ENCODE assay signal across 8 cellular contexts in genomic region chr16:71526111-71526998, GRCh38. TPM values are rescaled to one million over a fixed set of nuclear protein-coding genes. Genes with fewer than 3 reads are reported as not detected.
DNase-seq lines count a peak whose midpoint lies in the region; ATAC-seq, FAIRE-seq and TF ChIP-seq lines count a peak whose summit lies in the region.

TSS of gene CHST4 (plus strand) at chr16:71526426. CDS start at chr16:71536678, 10,252 bp downstream.

- ATAC-seq in A549 (peak; percentile 57 to 72; a peak in 4 of 6 replicates), HG02588 (IDR thresholded peaks at IDR 0.05; ENCODE audit: unreplicated experiment) (peak; percentile 54), HG02840 (IDR thresholded peaks at IDR 0.05; ENCODE audit: low FRiP score, unreplicated experiment) (no peak)
- no peak for ATAC-seq in activated CD4-positive, CD25-positive, alpha-beta regulatory T cell treated with anti-CD3 and anti-CD28 coated beads, Interleukin-2, amount 50 U/mL, for 24 hours

- POLR2A ChIA-PET in A549 (lab: Yijun Ruan, JAX) = interaction anchor here (1.0 kb wide), 1 partner anchor 39 kb away, joined by 5 read pairs; no protein-coding TSS in a partner anchor
- POLR2A ChIA-PET in RWPE1 (lab: Yijun Ruan, JAX; ENCODE audit: low non-redundant PET) = no interaction called here

- no peak for TF ChIP-seq RAD21 in A549 (conservative IDR thresholded peaks at IDR 0.05 in 1 of 2, IDR thresholded peaks at IDR 0.05 in 1 of 2)

- TF ChIP-seq CTCF in A549 (IDR thresholded peaks at IDR 0.05) = no peak
- TF ChIP-seq CTCF in RWPE1 (conservative IDR thresholded peaks at IDR 0.05; ENCODE audit: low read depth) = no peak

- no peaks in the 10 kb centered on the region for H3K9me3 ChIP-seq in A549

- peak within 1 kb of the TSS; percentile 42; the same call in 2 of the 3 replicates for H3K4me2 ChIP-seq in A549

- CTCF ChIA-PET in A549 (lab: Yijun Ruan, JAX) = interaction anchor here (0.5 to 3.1 kb wide), 7 partner anchors 10 to 114 kb away, joined by 3 to 12 read pairs (median 4); no protein-coding TSS in a partner anchor
- CTCF ChIA-PET in RWPE1 (lab: Yijun Ruan, JAX) = interaction anchor here (1.3 to 1.9 kb wide), 3 partner anchors 12 to 114 kb away, joined by 4 to 13 read pairs (median 6); no protein-coding TSS in a partner anchor

- TF ChIP-seq EP300 in A549 (IDR thresholded peaks at IDR 0.05) = no peak

- DNase-seq in A549 (ENCODE audit: low read depth in 1 of 2, low spot score in 1 of 2) (peak; percentile 16 to 24), RWPE1 (ENCODE audit: low spot score) (peak; percentile 57), iPS DF 4.7 (ENCODE audit: extremely low read depth, low spot score) (peak; percentile 93), activated T-cell treated with anti-CD3 and anti-CD28 coated beads for 4 hours (no peak), RKO (ENCODE audit: low spot score) (no peak)

- H3K4me3 ChIP-seq in A549 = no peak within 1 kb of the TSS

- no peak for FAIRE-seq in A549 (lab: Jason Lieb, UNC)

- H3K27ac ChIP-seq in A549 = peak within 1 kb of the TSS in 1 of 2 experiments; percentile 34; a peak in 1 of 6 replicates
- H3K27ac ChIP-seq in RWPE1 = no peak within 1 kb of the TSS; the same call in 1 of the 2 replicates

- no peak for TF ChIP-seq POLR2A in A549 (IDR thresholded peaks at IDR 0.05; ENCODE audit: low read length)

- WGBS in A549 (ENCODE audit: missing lambda C conversion rate) = 48% methylated on average over 11 of the region's 11 CpGs

- peaks cover 4% of the 10 kb centered on the region; the same call in 1 of the 3 replicates for H3K4me1 ChIP-seq in A549

TF ChIP-seq in A549, 52 proteins besides CTCF, POLR2A, EP300 and RAD21:
- TF ChIP-seq JUN (IDR thresholded peaks at IDR 0.05) (no peak), NFE2L2 (conservative IDR thresholded peaks at IDR 0.05; ENCODE audit: low read length) (no peak), ATOH8 (CRISPR knock-in tag; IDR thresholded peaks at IDR 0.05; ENCODE audit: low read depth) (no peak), ZFP36 (IDR thresholded peaks at IDR 0.05; ENCODE audit: borderline replicate concordance, partially characterized antibody) (no peak), BHLHE40 (IDR thresholded peaks at IDR 0.05; ENCODE audit: low read depth, low read length) (no peak), SREBF2 (IDR thresholded peaks at IDR 0.05) (no peak), REST (IDR thresholded peaks at IDR 0.05) (no peak), CEBPB (IDR thresholded peaks at IDR 0.05) (no peak), RARB (CRISPR knock-in tag; IDR thresholded peaks at IDR 0.05) (no peak), USF2 (IDR thresholded peaks at IDR 0.05) (no peak), NR3C1 (IDR thresholded peaks at IDR 0.05) (no peak), HMGXB4 (CRISPR knock-in tag; IDR thresholded peaks at IDR 0.05; ENCODE audit: borderline replicate concordance) (no peak), CHD4 (IDR thresholded peaks at IDR 0.05; ENCODE audit: borderline replicate concordance) (no peak), MAZ (IDR thresholded peaks at IDR 0.05; ENCODE audit: borderline replicate concordance, low read depth, low read length) (no peak), HEYL (CRISPR knock-in tag; IDR thresholded peaks at IDR 0.05) (no peak)

RNA-seq across cellular contexts. Expression of gene CHST4, which starts in this region (rescaled TPM):
- 0.08 and 0.12 TPM in 2 replicates for polyA plus RNA-seq in A549 (2011; rRNA removed)
- polyA plus RNA-seq in A549 (2012; cell fraction: cytosol; rRNA removed) = 0.03 and 0.05 TPM in 2 replicates
- polyA plus RNA-seq in A549 (2012; cell fraction: nucleus; rRNA removed) = 0.05 and 0.10 TPM in 2 replicates
- 0.04 to 0.10 TPM (median 0.05 TPM) in 3 replicates for polyA plus RNA-seq in A549 (2017; fragmentation: RNase III; extraction: RNeasy Plus Mini Kit Qiagen cat#74134 plus additional on column Dnase treatment)
- not detected in 2 replicates for polyA minus RNA-seq in A549 (2011; rRNA and poly(A)+ RNA removed)

Comparison
In these comparisons a context has a peak if more than half of its experiments do, and no peak if none do; other contexts are left out.
1. Peak in DNase-seq, ATAC-seq and H3K4me2 ChIP-seq in A549; RNA of the gene not detected or under 1 TPM.
2. DNase-seq: peak in RWPE1 (single experiment) and iPS DF 4.7 (single experiment); none in activated T-cell treated with anti-CD3 and anti-CD28 coated beads for 4 hours (single experiment) and RKO (single experiment).